ENCODE assay signal across 26 cellular contexts in genomic region chr1:22107126-22107525, GRCh38. TPM values are rescaled to one million over a fixed set of nuclear protein-coding genes. Genes with fewer than 3 reads are reported as not detected.
DNase-seq lines count a peak whose midpoint lies in the region; ATAC-seq and TF ChIP-seq lines count a peak whose summit lies in the region.
"Had no signal": no experiment of that assay in that cellular context is flagged by ENCODE, and none has a peak within 500 bp of the region (broad histone marks: within the 10 kb centered on the region; RNA-seq: fewer than 3 reads in every experiment).

No MANE protein-coding gene starts in this region.

- H3K27ac Mint-ChIP-seq in activated CD8-positive, alpha-beta memory T cell treated with anti-CD3 and anti-CD28 coated beads, Interleukin-2, amount 10 ng/mL, durations not matched to agents 7 days and 5 days, result no peak overlapping the region
- H3K27ac Mint-ChIP-seq in T-helper 17 cell, result peak overlapping the region; percentile 91
- H3K27ac Mint-ChIP-seq: GM23338 had no signal

- H3K36me3 ChIP-seq in neutrophil, result peaks cover 62% of the 10 kb centered on the region
- H3K36me3 ChIP-seq: ovary had no signal

- peaks cover 31% of the 10 kb centered on the region for H3K36me3 Mint-ChIP-seq in activated CD8-positive, alpha-beta memory T cell treated with anti-CD3 and anti-CD28 coated beads, Interleukin-2, amount 10 ng/mL, durations not matched to agents 7 days and 5 days
- no peaks in the 10 kb centered on the region for H3K36me3 Mint-ChIP-seq in T-helper 17 cell (ENCODE audit: low read depth)

- no peak overlapping the region for H3K4me3 ChIP-seq in neutrophil (ENCODE audit: low read depth in 1 of 2, low read length in 1 of 2)
- H3K4me3 ChIP-seq: GM23338, ovary had no signal

- peak; percentile 14 for DNase-seq in activated CD8-positive, alpha-beta memory T cell treated with anti-CD3 and anti-CD28 coated beads, Interleukin-2, amount 10 ng/mL, durations not matched to agents 7 days and 5 days
- no peak for DNase-seq in activated CD8-positive, alpha-beta memory T cell treated with anti-CD3 and anti-CD28 coated beads, Interleukin-2, amount 50 U/mL, for 4 hours
- DNase-seq in T-helper 17 cell (no peak), glomerular visceral epithelial cell (ENCODE audit: extremely low spot score) (peak; percentile 75), pons (ENCODE audit: low spot score) (no peak), midbrain (lab: John Stamatoyannopoulos, UW) (no peak)
- DNase-seq: 8988T; activated CD4-positive, alpha-beta T cell treated with anti-CD3 and anti-CD28 coated beads, Interleukin-2, amount 50 U/mL, for 1 hour; activated effector memory CD4-positive, alpha-beta T cell treated with anti-CD3 and anti-CD28 coated beads, Interleukin-2, amount 50 U/mL, for 16 hours; amygdala; COR-L47; hippocampal formation; naive B cell; NCI-H1436 treated with DMSO at 0.1 percent for 48 hours; NCI-H2171; NCI-H526; ovary; stimulated activated CD4-positive, alpha-beta T cell treated with anti-CD3 and anti-CD28 coated beads, Interleukin-15, amount 100 ng/mL, for 24 hours; T-helper 2 cell; trophoblast cell had no signal

- H3K27me3 Mint-ChIP-seq in activated CD8-positive, alpha-beta memory T cell treated with anti-CD3 and anti-CD28 coated beads, Interleukin-2, amount 10 ng/mL, durations not matched to agents 7 days and 5 days, result no peaks in the 10 kb centered on the region
- no peaks in the 10 kb centered on the region for H3K27me3 Mint-ChIP-seq in T-helper 17 cell
- H3K27me3 Mint-ChIP-seq: B cell, IgD-negative memory B cell, naive B cell had no signal

- H3K4me1 Mint-ChIP-seq in activated CD8-positive, alpha-beta memory T cell treated with anti-CD3 and anti-CD28 coated beads, Interleukin-2, amount 10 ng/mL, durations not matched to agents 7 days and 5 days, result peaks cover 38% of the 10 kb centered on the region
- H3K4me1 Mint-ChIP-seq in T-helper 17 cell, result peaks cover 52% of the 10 kb centered on the region

- no peaks in the 10 kb centered on the region for H3K27me3 ChIP-seq in neutrophil
- H3K27me3 ChIP-seq: ovary had no signal

- H3K27ac ChIP-seq in neutrophil, result peak overlapping the region; percentile 26

- TF ChIP-seq CTCF in neutrophil (IDR thresholded peaks at IDR 0.05), result no peak

- no peaks in the 10 kb centered on the region for H3K9me3 ChIP-seq in T-helper 17 cell (ENCODE audit: control insufficient read depth, low read length, poor library complexity, severe bottlenecking)
- H3K9me3 ChIP-seq in neutrophil, result no peaks in the 10 kb centered on the region
- H3K9me3 ChIP-seq: ovary had no signal

- no peaks in the 10 kb centered on the region for H3K4me1 ChIP-seq in neutrophil (ENCODE audit: control insufficient read depth in 1 of 2, insufficient read depth in 1 of 2, low read depth in 1 of 2, low read length in 1 of 2)

- CTCF ChIA-PET in activated CD8-positive, alpha-beta memory T cell treated with anti-CD3 and anti-CD28 coated beads, Interleukin-2, amount 10 ng/mL, durations not matched to agents 7 days and 5 days (lab: Charles Lee), result no interaction called here

- no peaks in the 10 kb centered on the region for H3K9me3 Mint-ChIP-seq in activated CD8-positive, alpha-beta memory T cell treated with anti-CD3 and anti-CD28 coated beads, Interleukin-2, amount 10 ng/mL, durations not matched to agents 7 days and 5 days (ENCODE audit: low read depth)
- H3K9me3 Mint-ChIP-seq: GM23338, IgD-negative memory B cell, naive B cell had no signal

- ATAC-seq in activated CD8-positive, alpha-beta memory T cell treated with anti-CD3 and anti-CD28 coated beads, Interleukin-2, amount 10 ng/mL, durations not matched to agents 7 days and 5 days, result no peak
- ATAC-seq in T-helper 17 cell (no peak), HG02884 (IDR thresholded peaks at IDR 0.05; ENCODE audit: unreplicated experiment) (no peak)
- ATAC-seq: GM23338, sciatic nerve had no signal

- H3K4me3 Mint-ChIP-seq in activated CD8-positive, alpha-beta memory T cell treated with anti-CD3 and anti-CD28 coated beads, Interleukin-2, amount 10 ng/mL, durations not matched to agents 7 days and 5 days, result no peak overlapping the region
- no peak overlapping the region for H3K4me3 Mint-ChIP-seq in T-helper 17 cell
- H3K4me3 Mint-ChIP-seq: B cell, GM23338, IgD-negative memory B cell, naive B cell had no signal

RNA-seq across cellular contexts. Expression of gene WNT4, which starts 35.8 kb away (rescaled TPM):
- not detected for total RNA-seq in activated CD8-positive, alpha-beta memory T cell treated with anti-CD3 and anti-CD28 coated beads, Interleukin-2, amount 10 ng/mL, durations not matched to agents 7 days and 5 days
- total RNA-seq in T-helper 17 cell, result not detected
- total RNA-seq: B cell had no signal

RNA-seq across cellular contexts. Expression of gene CDC42, which starts 54.6 kb away (rescaled TPM):
- total RNA-seq in activated CD8-positive, alpha-beta memory T cell treated with anti-CD3 and anti-CD28 coated beads, Interleukin-2, amount 10 ng/mL, durations not matched to agents 7 days and 5 days, result 100 to 1,000 TPM; 254 to 340 TPM
- total RNA-seq in T-helper 17 cell, result 100 to 1,000 TPM; 371 to 385 TPM

Comparison
In these comparisons a context has a peak if more than half of its experiments do, and no peak if none do; other contexts are left out.
1. DNase-seq: peak in activated CD8-positive, alpha-beta memory T cell treated with anti-CD3 and anti-CD28 coated beads, Interleukin-2, amount 10 ng/mL, durations not matched to agents 7 days and 5 days (single experiment) and glomerular visceral epithelial cell (single experiment); none in activated CD8-positive, alpha-beta memory T cell treated with anti-CD3 and anti-CD28 coated beads, Interleukin-2, amount 50 U/mL, for 4 hours (single experiment), T-helper 17 cell (0 of 3), pons (single experiment) and midbrain (single experiment).